ENCODE assay signal across 11 cellular contexts in the genomic region with DNA sequence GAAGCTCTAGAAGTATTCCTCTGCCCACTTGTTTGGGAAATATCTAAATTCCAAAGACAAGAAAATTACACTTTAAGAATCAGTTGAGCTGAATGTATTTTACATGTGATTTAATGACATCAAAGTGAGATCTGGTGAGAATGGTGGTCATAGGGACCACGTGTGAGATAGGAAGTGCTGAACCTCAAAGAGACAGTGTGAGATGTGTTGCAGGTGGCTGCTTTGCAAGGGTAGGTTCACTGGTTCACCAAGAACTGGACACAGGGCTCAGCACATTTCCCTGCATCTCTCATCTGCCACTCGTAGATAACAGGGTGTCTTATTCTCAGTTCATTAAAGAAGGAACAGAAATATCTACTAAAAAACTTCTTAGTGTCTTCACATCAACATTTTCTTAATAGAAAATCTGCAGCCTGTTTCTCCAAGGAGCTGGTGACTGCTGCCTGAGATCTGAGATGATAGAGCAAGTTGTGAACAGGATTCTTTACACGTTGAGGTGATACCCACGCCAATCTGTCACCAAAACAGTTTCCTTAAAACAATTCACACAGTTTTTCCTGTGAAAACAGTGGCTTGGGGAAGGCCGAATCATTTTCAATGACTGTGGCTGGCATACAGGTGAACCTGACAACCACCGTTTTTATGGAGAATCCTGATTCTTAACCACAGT. TPM values are rescaled to one million over a fixed set of nuclear protein-coding genes. Genes with fewer than 3 reads are reported as not detected.
DNase-seq lines count a peak whose midpoint lies in the region; ATAC-seq, FAIRE-seq and TF ChIP-seq lines count a peak whose summit lies in the region.
"Had no signal": no experiment of that assay in that cellular context is flagged by ENCODE, and none has a peak within 500 bp of the region (broad histone marks: within the 10 kb centered on the region; RNA-seq: fewer than 3 reads in every experiment).

No MANE protein-coding gene starts in this region.

- H3K36me3 ChIP-seq in ascending aorta, result no peaks in the 10 kb centered on the region
- H3K36me3 ChIP-seq: SJCRH30 had no signal

- H3K27ac ChIP-seq in ascending aorta, result no peak overlapping the region
- H3K27ac ChIP-seq: SJCRH30 had no signal

- ATAC-seq in GM19463 (IDR thresholded peaks at IDR 0.05; ENCODE audit: unreplicated experiment), result peak; percentile 40
- ATAC-seq in HG03066 (IDR thresholded peaks at IDR 0.05; ENCODE audit: low read depth, unreplicated experiment), result peak; percentile 46

- no peaks in the 10 kb centered on the region for H3K27me3 ChIP-seq in ascending aorta
- H3K27me3 ChIP-seq: SJCRH30 had no signal

- intact Hi-C loops in ascending aorta (cut with DNase I), result no loop called here

- peak; percentile 92 for FAIRE-seq in GM18507 (lab: Jason Lieb, UNC)

- H3K9me3 Mint-ChIP-seq in immature natural killer cell, result no peaks in the 10 kb centered on the region

- DNase-seq in GM18507 (ENCODE audit: extremely low spot score, insufficient read length, low read depth) (no peak), immature natural killer cell (peak; percentile 62 to 72 (median 67)), SW 1271 (lab: John Stamatoyannopoulos, UW) (no peak), ascending aorta (ENCODE audit: low spot score in 2 of 2) (no peak), NCI-H1417 (lab: John Stamatoyannopoulos, UW) (no peak), NCI-H128 (lab: John Stamatoyannopoulos, UW; ENCODE audit: unreplicated experiment) (no peak)
- DNase-seq: activated CD4-positive, alpha-beta T cell treated with anti-CD3 and anti-CD28 coated beads for 48 hours; effector CD8-positive, alpha-beta T cell; SJCRH30 had no signal

- peaks cover 3 to 8% (median 8%) of the 10 kb centered on the region in 3 donors for H3K27me3 Mint-ChIP-seq in immature natural killer cell (ENCODE audit: low read depth in 3 of 3)

- H3K27ac Mint-ChIP-seq in immature natural killer cell, result peak overlapping the region; percentile 19 to 82 (median 62)

- H3K4me3 ChIP-seq in ascending aorta, result no peak overlapping the region
- H3K4me3 ChIP-seq: SJCRH30 had no signal

- peaks cover 0 to 8% (median 0%) of the 10 kb centered on the region in 3 donors for H3K36me3 Mint-ChIP-seq in immature natural killer cell

- TF ChIP-seq CTCF in ascending aorta (IDR thresholded peaks at IDR 0.05), result no peak

- H3K4me3 Mint-ChIP-seq in immature natural killer cell, result peak overlapping the region; percentile 1 to 70 (median 49)

- peaks cover 34 to 38% of the 10 kb centered on the region in 2 donors for H3K4me1 Mint-ChIP-seq in immature natural killer cell

- H3K9me3 ChIP-seq in ascending aorta, result no peaks in the 10 kb centered on the region
- H3K9me3 ChIP-seq: SJCRH30 had no signal

- no peaks in the 10 kb centered on the region for H3K4me1 ChIP-seq in ascending aorta
- H3K4me1 ChIP-seq: SJCRH30 had no signal

RNA-seq across cellular contexts. Expression of a gene that starts 7.2 kb away (rescaled TPM):
- 1 to 10 TPM in 2 of 3 donors, under 1 TPM in 1; 0.79 to 2.3 (median 1.8) TPM for polyA plus RNA-seq in immature natural killer cell
- not detected for total RNA-seq in ascending aorta
- total RNA-seq: SJCRH30 had no signal

RNA-seq across cellular contexts. Expression of a gene that starts 27.6 kb away (rescaled TPM):
- polyA plus RNA-seq in immature natural killer cell, result not detected
- not detected for total RNA-seq in ascending aorta
- total RNA-seq: SJCRH30 had no signal

Comparison
In these comparisons a context has a peak if more than half of its experiments do, and no peak if none do; other contexts are left out.
1. DNase-seq: peak in immature natural killer cell (3 of 3); none in GM18507 (single experiment), SW 1271 (0 of 2), ascending aorta (0 of 2), NCI-H1417 (0 of 3) and NCI-H128 (single experiment).